Comparison of ENCODE assay signal across 17 cellular contexts in genomic region chr1:239228451-239228850, GRCh38.
DNase-seq lines count a peak whose midpoint lies in the region; ATAC-seq, FAIRE-seq and TF ChIP-seq lines count a peak whose summit lies in the region.
"Had no signal": no experiment of that assay in that cellular context is flagged by ENCODE, and none has a peak within 500 bp of the region (broad histone marks: within the 10 kb centered on the region; RNA-seq: fewer than 3 reads in every experiment).

No MANE protein-coding gene starts in this region.

- H3K4me2 ChIP-seq in A549: peak overlapping the region; percentile 21; the same call in 1 of the 3 replicates
- H3K4me2 ChIP-seq in HepG2 (ENCODE audit: low read depth, low read length): no peak overlapping the region
- H3K4me2 ChIP-seq: BLaER1 treated with 17β-estradiol and CSF1 and Interleukin-3, amounts not matched to agents 10 nM and 100 nM had no signal

- H3K4me1 Mint-ChIP-seq in chondrocyte (ENCODE audit: low read depth): no peaks in the 10 kb centered on the region
- no peaks in the 10 kb centered on the region for H3K4me1 Mint-ChIP-seq in CD4-positive, alpha-beta memory T cell
- H3K4me1 Mint-ChIP-seq: B cell; CD8-positive, alpha-beta memory T cell had no signal

- no peaks in the 10 kb centered on the region for H3K79me2 ChIP-seq in HepG2 (ENCODE audit: insufficient read depth, low read length)

- H3K36me3 Mint-ChIP-seq in chondrocyte (ENCODE audit: low read depth): no peaks in the 10 kb centered on the region
- no peaks in the 10 kb centered on the region for H3K36me3 Mint-ChIP-seq in CD4-positive, alpha-beta memory T cell
- H3K36me3 Mint-ChIP-seq: CD8-positive, alpha-beta memory T cell had no signal

- H3K36me3 ChIP-seq in bronchial epithelial cell (ENCODE audit: control insufficient read depth, insufficient read depth, low read length) (no peaks in the 10 kb centered on the region), HepG2 (replicated peaks in 1 of 2; ENCODE audit: control insufficient read depth in 1 of 2, insufficient read depth in 2 of 2, low read length in 2 of 2) (no peaks in the 10 kb centered on the region)
- H3K36me3 ChIP-seq in CD4-positive, alpha-beta memory T cell (ENCODE audit: insufficient read depth, low read length): no peaks in the 10 kb centered on the region
- H3K36me3 ChIP-seq: BLaER1 treated with 17β-estradiol and CSF1 and Interleukin-3, amounts not matched to agents 10 nM and 100 nM had no signal

- no peak for TF ChIP-seq CTCF in A549 (IDR thresholded peaks at IDR 0.05)
- TF ChIP-seq CTCF in D721Med (IDR thresholded peaks at IDR 0.05; ENCODE audit: insufficient read depth, missing control alignments): no peak
- TF ChIP-seq CTCF in bronchial epithelial cell (IDR thresholded peaks at IDR 0.05; ENCODE audit: insufficient read depth, low read length, severe bottlenecking): no peak
- no peak for TF ChIP-seq CTCF in HepG2 (CRISPR knock-in tag; IDR thresholded peaks at IDR 0.05)
- no peak for TF ChIP-seq CTCF in chondrocyte (IDR thresholded peaks at IDR 0.05)

- no peaks in the 10 kb centered on the region for H3K27me3 Mint-ChIP-seq in chondrocyte (ENCODE audit: low read depth)
- H3K27me3 Mint-ChIP-seq in CD4-positive, alpha-beta memory T cell: no peaks in the 10 kb centered on the region
- H3K27me3 Mint-ChIP-seq: B cell; CD8-positive, alpha-beta memory T cell had no signal

- no peaks in the 10 kb centered on the region for H3K27me3 ChIP-seq in bronchial epithelial cell (ENCODE audit: control insufficient read depth, insufficient read depth, low read length)
- no peaks in the 10 kb centered on the region for H3K27me3 ChIP-seq in HepG2 (ENCODE audit: control insufficient read depth in 1 of 2, insufficient read depth in 2 of 2, low read length in 2 of 2)
- H3K27me3 ChIP-seq in CD4-positive, alpha-beta memory T cell (ENCODE audit: insufficient read depth, low read length): no peaks in the 10 kb centered on the region
- H3K27me3 ChIP-seq: BLaER1 treated with 17β-estradiol and CSF1 and Interleukin-3, amounts not matched to agents 10 nM and 100 nM had no signal

- CTCF ChIA-PET in A549 (lab: Yijun Ruan, JAX): no interaction called here
- CTCF ChIA-PET in HepG2 (lab: Yijun Ruan, JAX; ENCODE audit: low intra/inter-chr PET ratio, low total read pairs): no interaction called here
- CTCF ChIA-PET in CD4-positive, alpha-beta memory T cell (lab: Charles Lee; ENCODE audit: partially characterized antibody): no interaction called here

- no peak for TF ChIP-seq RAD21 in A549 (conservative IDR thresholded peaks at IDR 0.05 in 1 of 2, IDR thresholded peaks at IDR 0.05 in 1 of 2)
- TF ChIP-seq RAD21 in HepG2 (CRISPR knock-in tag; IDR thresholded peaks at IDR 0.05): no peak

- H3K27ac Mint-ChIP-seq in chondrocyte (ENCODE audit: unreplicated experiment): no peak overlapping the region
- H3K27ac Mint-ChIP-seq in CD4-positive, alpha-beta memory T cell: no peak overlapping the region
- H3K27ac Mint-ChIP-seq: B cell had no signal

- no peak for DNase-seq in A549 (ENCODE audit: low read depth in 1 of 2, low spot score in 1 of 2)
- DNase-seq in D721Med (ENCODE audit: insufficient read length, low spot score): no peak
- DNase-seq in bronchial epithelial cell (ENCODE audit: low read depth): peak; percentile 24
- no peak for DNase-seq in HepG2 (ENCODE audit: low spot score)
- DNase-seq in chondrocyte (ENCODE audit: low spot score): no peak
- no peak for DNase-seq in CD4-positive, alpha-beta memory T cell
- DNase-seq: 8988T; CD8-positive, alpha-beta memory T cell; COR-L47; DMS79 treated with DMSO at 0.1 percent for 48 hours; GF-D8; GOT3; H7 had no signal

- POLR2A ChIA-PET in A549 (lab: Yijun Ruan, JAX): no interaction called here
- POLR2A ChIA-PET in HepG2 (lab: Yijun Ruan, JAX): no interaction called here
- POLR2A ChIA-PET in CD4-positive, alpha-beta memory T cell (lab: Charles Lee; ENCODE audit: partially characterized antibody): no interaction called here

- BruUV-seq in HepG2 (replicated peaks; lab: Mats Ljungman, UMichigan): no TSS peak

- TF ChIP-seq EP300 in A549 (IDR thresholded peaks at IDR 0.05) (no peak), HepG2 (IDR thresholded peaks at IDR 0.05; ENCODE audit: low read depth in 2 of 2, low read length in 2 of 2) (no peak), HepG2 (CRISPR knock-in tag; IDR thresholded peaks at IDR 0.05; ENCODE audit: borderline replicate concordance) (no peak)

- H2AFZ ChIP-seq in HepG2 (ENCODE audit: low read length): no peak overlapping the region

- FAIRE-seq in A549 (lab: Jason Lieb, UNC) (no peak), D721Med (lab: Jason Lieb, UNC) (peak; percentile 51), bronchial epithelial cell (lab: Jason Lieb, UNC) (no peak), HepG2 (lab: Jason Lieb, UNC) (no peak)

- no peaks in the 10 kb centered on the region for H4K20me1 ChIP-seq in HepG2 (ENCODE audit: insufficient read depth, low read length)
- H4K20me1 ChIP-seq: BLaER1 treated with 17β-estradiol and CSF1 and Interleukin-3, amounts not matched to agents 10 nM and 100 nM had no signal

- peaks cover 12% of the 10 kb centered on the region for H3K4me1 ChIP-seq in A549
- H3K4me1 ChIP-seq in HepG2 (ENCODE audit: insufficient read depth, low read length): no peaks in the 10 kb centered on the region
- H3K4me1 ChIP-seq in CD4-positive, alpha-beta memory T cell (ENCODE audit: insufficient read depth, low read length): no peaks in the 10 kb centered on the region

- in situ Hi-C loops in HepG2 (cut with HindIII; ENCODE audit: extremely low pct_ligation_motif_present, low pct_unique_long_range_greater_than_20kb): no loop called here

- H3K4me3 ChIP-seq in A549 (no peak overlapping the region), bronchial epithelial cell (ENCODE audit: low read depth, low read length) (no peak overlapping the region), HepG2 (replicated peaks in 1 of 3; ENCODE audit: insufficient read depth in 1 of 3, low read depth in 2 of 3, low read length in 3 of 3) (no peak overlapping the region)
- no peak overlapping the region for H3K4me3 ChIP-seq in CD4-positive, alpha-beta memory T cell (ENCODE audit: low read length in 2 of 2)
- H3K4me3 ChIP-seq: BLaER1 treated with 17β-estradiol and CSF1 and Interleukin-3, amounts not matched to agents 10 nM and 100 nM had no signal

- H3K9me3 ChIP-seq in A549: peaks cover 24% of the 10 kb centered on the region; the same call in 2 of the 3 replicates
- H3K9me3 ChIP-seq in HepG2 (ENCODE audit: low read length): peaks cover 89% of the 10 kb centered on the region
- H3K9me3 ChIP-seq in CD4-positive, alpha-beta memory T cell (ENCODE audit: control insufficient read depth in 1 of 2, low read length in 2 of 2): no peaks in the 10 kb centered on the region

- no peak for TF ChIP-seq POLR2A in A549 (IDR thresholded peaks at IDR 0.05; ENCODE audit: low read length)
- TF ChIP-seq POLR2A in HepG2 (IDR thresholded peaks at IDR 0.05; ENCODE audit: insufficient read depth in 1 of 2, low read depth in 2 of 2, low read length in 2 of 2): no peak

- ATAC-seq in A549: peak in 1 of 2 experiments; percentile 37; a peak in 1 of 6 replicates
- ATAC-seq in HepG2: no peak
- no peak for ATAC-seq in HG02642 (IDR thresholded peaks at IDR 0.05; ENCODE audit: poor library complexity, unreplicated experiment)
- ATAC-seq: HCT116 had no signal

- no peak overlapping the region for H3K9ac ChIP-seq in HepG2 (ENCODE audit: insufficient read depth, low read depth, low read length)
- H3K9ac ChIP-seq: BLaER1 treated with 17β-estradiol and CSF1 and Interleukin-3, amounts not matched to agents 10 nM and 100 nM had no signal

- intact Hi-C loops in HepG2 (cut with micrococcal nuclease; ENCODE audit: unreplicated experiment): no loop called here
- intact Hi-C loops in CD4-positive, alpha-beta memory T cell (cut with micrococcal nuclease): no loop called here

- H3K27ac ChIP-seq in A549 (peak overlapping the region; percentile 31 to 59; a peak in 2 of 6 replicates), HepG2 (ENCODE audit: extremely low read length, insufficient read depth, low read length) (no peak overlapping the region)
- H3K27ac ChIP-seq in CD4-positive, alpha-beta memory T cell (ENCODE audit: low read depth, low read length): no peak overlapping the region
- H3K27ac ChIP-seq: BLaER1 treated with 17β-estradiol and CSF1 and Interleukin-3, amounts not matched to agents 10 nM and 100 nM had no signal

- H3K9me3 Mint-ChIP-seq in chondrocyte (ENCODE audit: low read depth): peaks cover 39% of the 10 kb centered on the region
- peaks cover 3 to 28% (median 16%) of the 10 kb centered on the region in 8 donors for H3K9me3 Mint-ChIP-seq in CD4-positive, alpha-beta memory T cell

- H3K4me3 Mint-ChIP-seq in chondrocyte (ENCODE audit: unreplicated experiment): no peak overlapping the region
- H3K4me3 Mint-ChIP-seq in CD4-positive, alpha-beta memory T cell: no peak overlapping the region
- H3K4me3 Mint-ChIP-seq: B cell; CD8-positive, alpha-beta memory T cell had no signal

TF ChIP-seq in A549, 52 proteins besides CTCF, POLR2A, EP300 and RAD21:
- TF ChIP-seq MAFK (IDR thresholded peaks at IDR 0.05; ENCODE audit: partially characterized antibody) (peak; percentile 76), NPAS2 (CRISPR knock-in tag; IDR thresholded peaks at IDR 0.05; ENCODE audit: borderline replicate concordance) (no peak), SMC3 (IDR thresholded peaks at IDR 0.05) (no peak), KDM1A (IDR thresholded peaks at IDR 0.05; ENCODE audit: low read depth) (no peak), NFE2L2 (conservative IDR thresholded peaks at IDR 0.05; ENCODE audit: low read length) (peak; percentile 39; the same call in 1 of the 2 replicates), MAX (IDR thresholded peaks at IDR 0.05) (no peak), HEYL (CRISPR knock-in tag; IDR thresholded peaks at IDR 0.05) (no peak)

TF ChIP-seq in HepG2, 621 proteins besides CTCF, POLR2A, EP300 and RAD21:
- TF ChIP-seq U2AF1 (optimal IDR thresholded peaks at IDR 0.05; ENCODE audit: low read depth, low read length): no peak
- peak; percentile 37; the same call in 1 of the 2 replicates for TF ChIP-seq NFE2L2 (IDR thresholded peaks at IDR 0.05; ENCODE audit: low read length)

Comparison
In these comparisons a context has a peak if more than half of its experiments do, and no peak if none do; other contexts are left out.
1. H3K27ac ChIP-seq: peak in A549 (2 of 2); none in HepG2 (single experiment) and CD4-positive, alpha-beta memory T cell (single experiment).
2. Of the 38 proteins assayed by ChIP-seq in both HepG2 and A549: peak only in HepG2: none; only in A549: MAFK; in both: NFE2L2; in neither: 36.